17 cellular contexts compared by ENCODE assay signal in genomic region chrX:21802054-21802660, GRCh38. TPM values are rescaled to one million over a fixed set of nuclear protein-coding genes. Genes with fewer than 3 reads are reported as not detected.
A peak's percentile ranks its signal among the peaks of the same experiment; 100 is the strongest.
DNase-seq lines count a peak whose midpoint lies in the region; TF ChIP-seq lines count a peak whose summit lies in the region.
"Had no signal": no experiment of that assay in that cellular context is flagged by ENCODE, and none has a peak within 500 bp of the region (broad histone marks: within the 10 kb centered on the region; RNA-seq: fewer than 3 reads in every experiment).

No MANE protein-coding gene starts in this region.

- peak; percentile 25 for DNase-seq in NCI-H2227 (lab: John Stamatoyannopoulos, UW; ENCODE audit: unreplicated experiment)
- DNase-seq in NCI-H2227 treated with DMSO at 0.1 percent for 48 hours (lab: John Stamatoyannopoulos, UW) = no peak
- DNase-seq in SJCRH30 = peak; percentile 20 to 62
- no peak for DNase-seq in mesothelial cell of epicardium (ENCODE audit: low spot score in 2 of 2, unreplicated experiment in 2 of 2)
- no peak for DNase-seq in NCI-H2107 (lab: John Stamatoyannopoulos, UW)
- DNase-seq in SIG-M5 (lab: John Stamatoyannopoulos, UW) = no peak
- no peak for DNase-seq in NCI-H2029 treated with DMSO at 0.1 percent for 48 hours (lab: John Stamatoyannopoulos, UW)
- no peak for DNase-seq in SKM-1 treated with dmso at 0.1 percent for 144 hours (lab: John Stamatoyannopoulos, UW; ENCODE audit: unreplicated experiment)
- DNase-seq: C1 segment of cervical spinal cord, NCI-H1436, Peyer's patch, SHP77, SW 1271 had no signal

- H3K4me1 ChIP-seq in SJCRH30 = peaks cover 53% of the 10 kb centered on the region
- H3K4me1 ChIP-seq: Peyer's patch had no signal

- H3K9me3 Mint-ChIP-seq in mesothelial cell of epicardium = no peaks in the 10 kb centered on the region
- H3K9me3 Mint-ChIP-seq: T-helper 2 cell treated with Interferon-gamma antibody and Interleukin-4, amounts not matched to agents 5 μg/mL and 100 μg/mL, for 36 hours had no signal

- no peaks in the 10 kb centered on the region for H3K9me3 ChIP-seq in SJCRH30 (replicated peaks)
- H3K9me3 ChIP-seq: Peyer's patch had no signal

- no peaks in the 10 kb centered on the region for H3K27me3 Mint-ChIP-seq in mesothelial cell of epicardium (ENCODE audit: low read depth)

- H3K27ac ChIP-seq in SJCRH30 = peak overlapping the region; percentile 45
- H3K27ac ChIP-seq: Peyer's patch had no signal

- H3K36me3 ChIP-seq in SJCRH30 = no peaks in the 10 kb centered on the region
- H3K36me3 ChIP-seq: Peyer's patch had no signal

- no peaks in the 10 kb centered on the region for H3K36me3 Mint-ChIP-seq in mesothelial cell of epicardium

- no peak overlapping the region for H3K4me3 ChIP-seq in SJCRH30
- H3K4me3 ChIP-seq: GM12878, Peyer's patch had no signal

- no peak overlapping the region for H3K4me3 Mint-ChIP-seq in mesothelial cell of epicardium
- H3K4me3 Mint-ChIP-seq: T-helper 2 cell treated with Interferon-gamma antibody and Interleukin-4, amounts not matched to agents 5 μg/mL and 100 μg/mL, for 36 hours had no signal

- no peak for TF ChIP-seq CTCF in mesothelial cell of epicardium (IDR thresholded peaks at IDR 0.05; ENCODE audit: unreplicated experiment)

- no peaks in the 10 kb centered on the region for H3K27me3 ChIP-seq in SJCRH30
- H3K27me3 ChIP-seq: Peyer's patch had no signal

- peaks cover 39% of the 10 kb centered on the region for H3K4me1 Mint-ChIP-seq in mesothelial cell of epicardium

- peak overlapping the region; percentile 85 for H3K27ac Mint-ChIP-seq in mesothelial cell of epicardium
- H3K27ac Mint-ChIP-seq: T-helper 2 cell treated with Interferon-gamma antibody and Interleukin-4, amounts not matched to agents 5 μg/mL and 100 μg/mL, for 36 hours had no signal

RNA-seq across cellular contexts. Expression of gene MBTPS2, which starts 37.3 kb away (rescaled TPM):
- total RNA-seq in SJCRH30 (2014; rRNA removed; shearing (Covaris generic)) = 14.0 and 14.6 TPM in 2 replicates
- 20.8 to 22.1 TPM (median 21.1 TPM) in 3 replicates for total RNA-seq in mesothelial cell of epicardium

RNA-seq across cellular contexts. Expression of gene SMPX, which starts 44.2 kb away (rescaled TPM):
- total RNA-seq in SJCRH30 (2014; rRNA removed; shearing (Covaris generic)) = 13.1 and 16.8 TPM in 2 replicates
- 2.7 to 3.5 TPM (median 3.1 TPM) in 3 replicates for total RNA-seq in mesothelial cell of epicardium
- total RNA-seq: A172, GM12878, HT1080, Peyer's patch had no signal

RNA-seq across cellular contexts. Expression of gene YY2, which starts 53.6 kb away (rescaled TPM):
- 1.6 and 3.4 TPM in 2 replicates for total RNA-seq in SJCRH30 (2014; rRNA removed; shearing (Covaris generic))
- total RNA-seq in mesothelial cell of epicardium = 3.6 to 4.1 TPM (median 3.7 TPM) in 3 replicates

Comparison
In these comparisons a context has a peak if more than half of its experiments do, and no peak if none do; other contexts are left out.
1. DNase-seq: peak in NCI-H2227 (single experiment) and SJCRH30 (2 of 2); none in NCI-H2227 treated with DMSO at 0.1 percent for 48 hours (single experiment), mesothelial cell of epicardium (0 of 2), NCI-H2107 (single experiment), SIG-M5 (single experiment), NCI-H2029 treated with DMSO at 0.1 percent for 48 hours (single experiment) and SKM-1 treated with dmso at 0.1 percent for 144 hours (single experiment).